8 cellular contexts compared by ENCODE assay signal in genomic region chr15:31434418-31435255, GRCh38.
DNase-seq lines count a peak whose midpoint lies in the region; ATAC-seq and FAIRE-seq lines count a peak whose summit lies in the region.

No MANE protein-coding gene starts in this region.

- peak; percentile 21 for ATAC-seq in GM18499 (IDR thresholded peaks at IDR 0.05; ENCODE audit: insufficient read depth, unreplicated experiment)
- ATAC-seq in HG02981 (IDR thresholded peaks at IDR 0.05; ENCODE audit: unreplicated experiment) = peak; percentile 40

- H3K27me3 Mint-ChIP-seq in activated naive CD8-positive, alpha-beta T cell = no peaks in the 10 kb centered on the region

- H3K4me1 Mint-ChIP-seq in activated naive CD8-positive, alpha-beta T cell (ENCODE audit: low read depth) = peaks cover 83% of the 10 kb centered on the region

- no peaks in the 10 kb centered on the region for H3K36me3 Mint-ChIP-seq in activated naive CD8-positive, alpha-beta T cell

- no peaks in the 10 kb centered on the region for H3K27me3 ChIP-seq in layer of hippocampus (ENCODE audit: control insufficient read depth, insufficient read depth, low read length)

- peak overlapping the region; percentile 98 for H3K27ac Mint-ChIP-seq in activated naive CD8-positive, alpha-beta T cell

- DNase-seq in SKM-1 treated with dmso at 0.1 percent for 144 hours (lab: John Stamatoyannopoulos, UW; ENCODE audit: unreplicated experiment) (peak; percentile 81), NCI-H524 treated with DMSO at 0.1 percent for 48 hours (lab: John Stamatoyannopoulos, UW) (no peak), RCC 7860 (ENCODE audit: low spot score) (no peak)
- peak; percentile 56 to 77 (median 60) for DNase-seq in stimulated activated CD4-positive, alpha-beta T cell treated with anti-CD3 and anti-CD28 coated beads, TNF-alpha, amount 100 ng/mL, for 4 hours (ENCODE audit: low read depth in 3 of 3)

- H3K4me3 Mint-ChIP-seq in activated naive CD8-positive, alpha-beta T cell = peak overlapping the region; percentile 89

- H3K9me3 Mint-ChIP-seq in activated naive CD8-positive, alpha-beta T cell (ENCODE audit: low read depth) = no peaks in the 10 kb centered on the region

- no peak for FAIRE-seq in RCC 7860 (lab: Jason Lieb, UNC)

- H3K27ac ChIP-seq in layer of hippocampus (ENCODE audit: low read depth, low read length) = peak overlapping the region; percentile 38

Comparison
In these comparisons a context has a peak if more than half of its experiments do, and no peak if none do; other contexts are left out.
1. DNase-seq: peak in SKM-1 treated with dmso at 0.1 percent for 144 hours (single experiment) and stimulated activated CD4-positive, alpha-beta T cell treated with anti-CD3 and anti-CD28 coated beads, TNF-alpha, amount 100 ng/mL, for 4 hours (3 of 3); none in NCI-H524 treated with DMSO at 0.1 percent for 48 hours (single experiment) and RCC 7860 (single experiment).